Comparison of ENCODE assay signal across 22 cellular contexts in genomic region chr2:42787424-42787787, GRCh38. TPM values are rescaled to one million over a fixed set of nuclear protein-coding genes. Genes with fewer than 3 reads are reported as not detected.
"Had no signal": no experiment of that assay in that cellular context is flagged by ENCODE, and none has a peak within 500 bp of the region (broad histone marks: within the 10 kb centered on the region; RNA-seq: fewer than 3 reads in every experiment).

No MANE protein-coding gene starts in this region.

- H3K27ac ChIP-seq: esophagus muscularis mucosa, foreskin keratinocyte, heart right ventricle, left ventricle myocardium inferior, right atrium auricular region, spleen, thoracic aorta, vagina had no signal

- H3K27me3 ChIP-seq: esophagus muscularis mucosa, right atrium auricular region, vagina had no signal

- FAIRE-seq: islet of Langerhans had no signal

- H3K4me1 ChIP-seq: foreskin keratinocyte had no signal

- H3K36me3 ChIP-seq: right atrium auricular region, thoracic aorta, vagina had no signal

- H3K4me3 ChIP-seq: esophagus muscularis mucosa, heart right ventricle, left ventricle myocardium inferior, right atrium auricular region, spleen, thoracic aorta, vagina had no signal

- ATAC-seq: activated CD8-positive, alpha-beta T cell treated with anti-CD3 and anti-CD28 coated beads, Interleukin-2, amount 10 ng/mL, durations not matched to agents 7 days and 5 days; foreskin keratinocyte; heart right ventricle had no signal

- DNase-seq: activated CD4-positive, alpha-beta T cell treated with anti-CD3 and anti-CD28 coated beads, Interleukin-2, amount 10 ng/mL, durations not matched to agents 7 days and 5 days; activated CD4-positive, CD25-positive, alpha-beta regulatory T cell treated with anti-CD3 and anti-CD28 coated beads, Interleukin-2, amount 50 U/mL, for 72 hours; activated CD8-positive, alpha-beta T cell treated with anti-CD3 and anti-CD28 coated beads, Interleukin-2, amount 10 ng/mL, durations not matched to agents 7 days and 5 days; activated naive CD8-positive, alpha-beta T cell treated with anti-CD3 and anti-CD28 coated beads, Interleukin-2, amount 50 U/mL, for 24 hours; activated T-cell treated with anti-CD3 and anti-CD28 coated beads, Interleukin-2, amount 50 U/mL, for 24 hours; amygdala; caudate nucleus; foreskin keratinocyte; heart right ventricle; left ventricle myocardium inferior; nephron progenitor cell; spleen; stimulated activated naive CD4-positive, alpha-beta T cell treated with Interleukin-2 at 50 U/mL for 16 hours; T-helper 2 cell had no signal

- H3K9me3 ChIP-seq: esophagus muscularis mucosa, heart right ventricle, left ventricle myocardium inferior, right atrium auricular region, spleen, thoracic aorta, vagina had no signal

RNA-seq across cellular contexts. Expression of gene HAAO, which starts 5.0 kb away (rescaled TPM):
- total RNA-seq: activated CD4-positive, alpha-beta T cell treated with anti-CD3 and anti-CD28 coated beads, Interleukin-2, amount 10 ng/mL, durations not matched to agents 7 days and 5 days; glomerular endothelial cell; lung microvascular endothelial cell had no signal

RNA-seq across cellular contexts. Expression of gene OXER1, which starts 23.5 kb away (rescaled TPM):
- total RNA-seq: activated CD4-positive, alpha-beta T cell treated with anti-CD3 and anti-CD28 coated beads, Interleukin-2, amount 10 ng/mL, durations not matched to agents 7 days and 5 days; activated CD8-positive, alpha-beta T cell treated with anti-CD3 and anti-CD28 coated beads, Interleukin-2, amount 10 ng/mL, durations not matched to agents 7 days and 5 days; glomerular endothelial cell; lung microvascular endothelial cell; pulmonary artery endothelial cell had no signal
